Comparison of ENCODE assay signal across 1 cellular context in genomic region chr10:80078448-80079311, GRCh38.
TF ChIP-seq lines count a peak whose summit lies in the region.

TSS of gene TMEM254 (plus strand) at chr10:80078665. CDS start at chr10:80078700, 35 bp downstream.

TF ChIP-seq in HepG2, 621 proteins besides CTCF, POLR2A, EP300 and RAD21 (continued from another document and continues in another):
- no peak for TF ChIP-seq SRF (IDR thresholded peaks at IDR 0.05; ENCODE audit: low read depth, low read length)
- TF ChIP-seq ZNF704 (CRISPR knock-in tag; IDR thresholded peaks at IDR 0.05; ENCODE audit: borderline replicate concordance): no peak
- no peak for TF ChIP-seq DZIP1 (CRISPR knock-in tag; IDR thresholded peaks at IDR 0.05)
- peak; percentile 47 for TF ChIP-seq HDAC2 (CRISPR knock-in tag; IDR thresholded peaks at IDR 0.05)
- peak; percentile 44; the same call in 1 of the 2 replicates for TF ChIP-seq ZNF3 (CRISPR knock-in tag; IDR thresholded peaks at IDR 0.05)
- TF ChIP-seq ZNF737 (CRISPR knock-in tag; IDR thresholded peaks at IDR 0.05; ENCODE audit: borderline replicate concordance): no peak
- no peak for TF ChIP-seq ZFP36L2 (CRISPR knock-in tag; IDR thresholded peaks at IDR 0.05)
- peak; percentile 74; the same call in 1 of the 2 replicates for TF ChIP-seq SAFB2 (CRISPR knock-in tag; IDR thresholded peaks at IDR 0.05; ENCODE audit: borderline replicate concordance, low read depth)
- TF ChIP-seq KAT8 (CRISPR knock-in tag; IDR thresholded peaks at IDR 0.05): peak; percentile 90
- TF ChIP-seq HMG20B (CRISPR knock-in tag; conservative IDR thresholded peaks at IDR 0.05): no peak; the same call in 1 of the 2 replicates
- TF ChIP-seq ZNF33B (CRISPR knock-in tag; IDR thresholded peaks at IDR 0.05): peak; percentile 70; the same call in 1 of the 2 replicates
- no peak for TF ChIP-seq ZNF512 (CRISPR knock-in tag; IDR thresholded peaks at IDR 0.05)
- peak; percentile 31; the same call in 1 of the 2 replicates for TF ChIP-seq ZNF788 (CRISPR knock-in tag; IDR thresholded peaks at IDR 0.05; ENCODE audit: borderline replicate concordance)
- TF ChIP-seq ZNF235 (CRISPR knock-in tag; IDR thresholded peaks at IDR 0.05; ENCODE audit: borderline replicate concordance): no peak
- no peak for TF ChIP-seq TP53 (CRISPR knock-in tag; conservative IDR thresholded peaks at IDR 0.05)
- TF ChIP-seq MXD3 (CRISPR knock-in tag; IDR thresholded peaks at IDR 0.05): peak; percentile 72; the same call in 1 of the 2 replicates
- peak; percentile 80; the same call in 1 of the 2 replicates for TF ChIP-seq IRF9 (CRISPR knock-in tag; IDR thresholded peaks at IDR 0.05; ENCODE audit: borderline replicate concordance)
- no peak for TF ChIP-seq ZFAT (CRISPR knock-in tag; conservative IDR thresholded peaks at IDR 0.05)
- TF ChIP-seq NBN (conservative IDR thresholded peaks at IDR 0.05): no peak
- no peak for TF ChIP-seq HBP1 (CRISPR knock-in tag; IDR thresholded peaks at IDR 0.05; ENCODE audit: low read depth)
- 0 out of 2 replicates have a peak, but pooled peaks have one; percentile 46 for TF ChIP-seq SMYD3 (CRISPR knock-in tag; IDR thresholded peaks at IDR 0.05)
- no peak; the same call in 1 of the 2 replicates for TF ChIP-seq ARID5B (CRISPR knock-in tag; IDR thresholded peaks at IDR 0.05)
- TF ChIP-seq ETV6 (CRISPR knock-in tag; conservative IDR thresholded peaks at IDR 0.05): no peak
- no peak for TF ChIP-seq ZNF431 (CRISPR knock-in tag; IDR thresholded peaks at IDR 0.05; ENCODE audit: borderline replicate concordance, low read depth)
- peak; percentile 90 for TF ChIP-seq RBM39 (IDR thresholded peaks at IDR 0.05; ENCODE audit: low read depth, low read length, poor library complexity, severe bottlenecking)
- TF ChIP-seq LBX2 (CRISPR knock-in tag; IDR thresholded peaks at IDR 0.05; ENCODE audit: borderline replicate concordance): no peak
- TF ChIP-seq POLR2AphosphoS5 (IDR thresholded peaks at IDR 0.05; ENCODE audit: low read depth, low read length): peak; percentile 77
- no peak; the same call in 1 of the 2 replicates for TF ChIP-seq NCOR1 (IDR thresholded peaks at IDR 0.05; ENCODE audit: borderline replicate concordance, low read length)
- TF ChIP-seq JUN (CRISPR knock-in tag; IDR thresholded peaks at IDR 0.05): no peak
- no peak for TF ChIP-seq IKZF1 (IDR thresholded peaks at IDR 0.05)
- no peak for TF ChIP-seq PBX3 (CRISPR knock-in tag; IDR thresholded peaks at IDR 0.05; ENCODE audit: borderline replicate concordance)
- TF ChIP-seq ZNF33A (CRISPR knock-in tag; IDR thresholded peaks at IDR 0.05; ENCODE audit: borderline replicate concordance): no peak
- TF ChIP-seq KDM4B (CRISPR knock-in tag; IDR thresholded peaks at IDR 0.05): no peak
- peak; percentile 97 for TF ChIP-seq ZBTB14 (CRISPR knock-in tag; IDR thresholded peaks at IDR 0.05)
- no peak for TF ChIP-seq ZBTB38 (CRISPR knock-in tag; IDR thresholded peaks at IDR 0.05)
- TF ChIP-seq ZBTB25 (CRISPR knock-in tag; IDR thresholded peaks at IDR 0.05): no peak
- TF ChIP-seq RFX3 (CRISPR knock-in tag; IDR thresholded peaks at IDR 0.05): peak; percentile 79
- TF ChIP-seq SATB2 (CRISPR knock-in tag; IDR thresholded peaks at IDR 0.05): no peak
- no peak for TF ChIP-seq ZNF562 (CRISPR knock-in tag; IDR thresholded peaks at IDR 0.05; ENCODE audit: borderline replicate concordance)
- 0 out of 2 replicates have a peak, but pooled peaks have one; percentile 56 for TF ChIP-seq ZNF225 (CRISPR knock-in tag; IDR thresholded peaks at IDR 0.05)
- TF ChIP-seq ZNF569 (CRISPR knock-in tag; IDR thresholded peaks at IDR 0.05; ENCODE audit: borderline replicate concordance): no peak
- no peak for TF ChIP-seq ZNF44 (CRISPR knock-in tag; IDR thresholded peaks at IDR 0.05)
- TF ChIP-seq FLYWCH1 (CRISPR knock-in tag; IDR thresholded peaks at IDR 0.05): no peak
- no peak; the same call in 1 of the 2 replicates for TF ChIP-seq THAP8 (CRISPR knock-in tag; IDR thresholded peaks at IDR 0.05; ENCODE audit: borderline replicate concordance)
- no peak for TF ChIP-seq ZNF205 (CRISPR knock-in tag; IDR thresholded peaks at IDR 0.05)
- TF ChIP-seq PHF5A (CRISPR knock-in tag; IDR thresholded peaks at IDR 0.05; ENCODE audit: low read depth, unreplicated experiment): no peak
- TF ChIP-seq TSC22D2 (CRISPR knock-in tag; IDR thresholded peaks at IDR 0.05; ENCODE audit: borderline replicate concordance): 0 out of 2 replicates have a peak, but pooled peaks have one; percentile 64
- TF ChIP-seq MYNN (CRISPR knock-in tag; IDR thresholded peaks at IDR 0.05; ENCODE audit: low read depth): no peak
- TF ChIP-seq FOXK2 (IDR thresholded peaks at IDR 0.05): no peak
